In genomic region chr17:20611314-20611713, GRCh38 we compare ENCODE assay signal across 29 cellular contexts. TPM values are rescaled to one million over a fixed set of nuclear protein-coding genes. Genes with fewer than 3 reads are reported as not detected.
DNase-seq lines count a peak whose midpoint lies in the region; ATAC-seq, FAIRE-seq and TF ChIP-seq lines count a peak whose summit lies in the region.
"Had no signal": no experiment of that assay in that cellular context is flagged by ENCODE, and none has a peak within 500 bp of the region (broad histone marks: within the 10 kb centered on the region; RNA-seq: fewer than 3 reads in every experiment).

No MANE protein-coding gene starts in this region.

- peaks cover 4% of the 10 kb centered on the region in 2 experiments; a peak in 1 of 4 replicates for H3K4me1 Mint-ChIP-seq in H9
- H3K4me1 Mint-ChIP-seq: CD4-positive, alpha-beta memory T cell had no signal

- H3T11ph ChIP-seq in H9 (ENCODE audit: low read length), result no peak overlapping the region

- no CpG with 5 or more reads among the region's 7 CpGs for WGBS in H9 (ENCODE audit: extremely low coverage, insufficient read length, low lambda C conversion rate)

- H2AFZ ChIP-seq in H9 (ENCODE audit: low read length) (no peak overlapping the region), OCI-LY7 (ENCODE audit: low read length) (no peak overlapping the region)

- no peak overlapping the region for H3K9ac ChIP-seq in H9 (ENCODE audit: extremely low read depth, insufficient read length, low read length)

- CTCF ChIA-PET in OCI-LY7 (lab: Charles Lee; ENCODE audit: unreplicated experiment), result no interaction called here

- H4K20me1 ChIP-seq in H9 (ENCODE audit: control insufficient read depth, insufficient read depth, insufficient read length) (no peaks in the 10 kb centered on the region), OCI-LY7 (ENCODE audit: insufficient read depth, low read length) (no peaks in the 10 kb centered on the region)

- DNase-seq in H9, result peak; percentile 55
- DNase-seq in OCI-LY7 (ENCODE audit: low spot score), result peak; percentile 42
- no peak for DNase-seq in bronchial epithelial cell (ENCODE audit: low read depth)
- DNase-seq in left kidney (ENCODE audit: low read depth, low spot score), result peak; percentile 57
- no peak for DNase-seq in RKO (ENCODE audit: low spot score)
- DNase-seq in hypothalamus (lab: John Stamatoyannopoulos, UW), result no peak
- no peak for DNase-seq in COR-L47 (lab: John Stamatoyannopoulos, UW)
- DNase-seq: C1 segment of cervical spinal cord; Caco-2; CD4-positive, alpha-beta memory T cell; GOT3; Karpas-422; NCI-H1092 treated with DMSO at 0.1 percent for 48 hours; NCI-H1436; NCI-H187; NCI-H2081 treated with DMSO at 0.1 percent for 48 hours; NCI-H2171; NCI-H226; NCI-H524; NCI-H748 treated with DMSO at 0.1 percent for 48 hours; NK-92 treated with Interleukin-12 subunit alpha and Interleukin-12 subunit beta, amount 100 ng/mL, for 24 hours; SHP77 treated with DMSO at 0.1 percent for 48 hours; SW 1271 had no signal

- peak; percentile 80 for FAIRE-seq in bronchial epithelial cell (lab: Jason Lieb, UNC)
- FAIRE-seq: G401.6 had no signal

- H3K4me3 Mint-ChIP-seq in H9, result no peak overlapping the region
- H3K4me3 Mint-ChIP-seq: CD4-positive, alpha-beta memory T cell; IgD-negative memory B cell had no signal

- H3K23ac ChIP-seq in H9 (ENCODE audit: insufficient read length, low read depth, low read length), result no peak overlapping the region

- H3K56ac ChIP-seq in H9 (ENCODE audit: insufficient read length, low read depth, low read length), result no peak overlapping the region

- POLR2A ChIA-PET in OCI-LY7 (lab: Charles Lee), result no interaction called here

- H2BK15ac ChIP-seq in H9 (ENCODE audit: low read depth, low read length), result no peak overlapping the region

- H3K9me2 ChIP-seq in OCI-LY7 (ENCODE audit: insufficient read depth, low read length), result no peaks in the 10 kb centered on the region

- intact Hi-C loops in OCI-LY7 (cut with micrococcal nuclease; ENCODE audit: unreplicated experiment), result no loop called here

- H3K4me1 ChIP-seq in H9 (ENCODE audit: insufficient read depth, low read length) (no peaks in the 10 kb centered on the region), OCI-LY7 (ENCODE audit: insufficient read depth, low read length, poor library complexity, severe bottlenecking) (no peaks in the 10 kb centered on the region)
- H3K4me1 ChIP-seq: Caco-2 had no signal

- no peaks in the 10 kb centered on the region for H3K27me3 ChIP-seq in H9 (ENCODE audit: insufficient read depth, low read length)
- H3K27me3 ChIP-seq in bronchial epithelial cell (ENCODE audit: control insufficient read depth, insufficient read depth, low read length), result no peaks in the 10 kb centered on the region

- no peak overlapping the region for H4K5ac ChIP-seq in H9 (ENCODE audit: insufficient read length, low read depth, low read length)

- H2BK5ac ChIP-seq in H9 (ENCODE audit: insufficient read length, low read length), result no peak overlapping the region

- H3K36me3 Mint-ChIP-seq in H9 (ENCODE audit: insufficient read depth in 1 of 3, low read depth in 3 of 3), result no peaks in the 10 kb centered on the region
- H3K36me3 Mint-ChIP-seq: CD4-positive, alpha-beta memory T cell; IgD-negative memory B cell had no signal

- H3K9me3 ChIP-seq in H9 (ENCODE audit: control insufficient read depth, low read depth, low read length), result no peaks in the 10 kb centered on the region
- no peaks in the 10 kb centered on the region for H3K9me3 ChIP-seq in OCI-LY7 (ENCODE audit: low read length)
- H3K9me3 ChIP-seq: Caco-2 had no signal

- H3K4me3 ChIP-seq in OCI-LY7 (ENCODE audit: low read depth, low read length, poor library complexity, severe bottlenecking) (no peak overlapping the region), bronchial epithelial cell (ENCODE audit: low read depth, low read length) (no peak overlapping the region)

- no peaks in the 10 kb centered on the region; the same call in none of the 2 replicates for H3K27me3 Mint-ChIP-seq in H9 (ENCODE audit: low read depth)
- H3K27me3 Mint-ChIP-seq: CD4-positive, alpha-beta memory T cell had no signal

- no peak overlapping the region for H2BK120ac ChIP-seq in H9 (ENCODE audit: low read depth, low read length, poor library complexity, severe bottlenecking)

- no peaks in the 10 kb centered on the region for H3K79me1 ChIP-seq in H9 (ENCODE audit: insufficient read depth, low read depth, low read length, poor library complexity, severe bottlenecking)

- H3K23me2 ChIP-seq in H9 (ENCODE audit: insufficient read length, low read depth, low read length, poor library complexity, severe bottlenecking), result no peaks in the 10 kb centered on the region

- no peaks in the 10 kb centered on the region for H3K79me2 ChIP-seq in H9 (ENCODE audit: insufficient read depth, low read length)
- no peaks in the 10 kb centered on the region for H3K79me2 ChIP-seq in OCI-LY7 (ENCODE audit: insufficient read depth, low read depth, low read length)

- H2BK20ac ChIP-seq in H9 (ENCODE audit: low read depth, low read length, poor library complexity, severe bottlenecking), result no peak overlapping the region

- no peak overlapping the region for H3K4ac ChIP-seq in H9 (ENCODE audit: low read depth, low read length)

- H2BK12ac ChIP-seq in H9 (ENCODE audit: insufficient read length, low read depth, low read length), result no peak overlapping the region

- BruUV-seq in OCI-LY7 (replicated peaks; lab: Mats Ljungman, UMichigan), result no TSS peak

- H3K9me3 Mint-ChIP-seq in H9, result no peaks in the 10 kb centered on the region; a peak in 1 of 5 replicates
- H3K9me3 Mint-ChIP-seq: CD4-positive, alpha-beta memory T cell; IgD-negative memory B cell had no signal

- ATAC-seq in HG02610 (IDR thresholded peaks at IDR 0.05; ENCODE audit: unreplicated experiment), result no peak
- ATAC-seq: Panc1 had no signal

- no peak overlapping the region for H4K8ac ChIP-seq in H9 (replicated peaks; ENCODE audit: insufficient read length, low read depth, low read length)

- H3K27ac Mint-ChIP-seq in H9, result no peak overlapping the region
- H3K27ac Mint-ChIP-seq: IgD-negative memory B cell had no signal

- no peak overlapping the region for H3K14ac ChIP-seq in H9 (ENCODE audit: insufficient read depth, low read length)

- no peak overlapping the region for H4K91ac ChIP-seq in H9 (ENCODE audit: insufficient read length, low read depth, low read length)

- H3K18ac ChIP-seq in H9 (ENCODE audit: insufficient read length, low read depth, low read length), result no peak overlapping the region

- H2AK5ac ChIP-seq in H9 (ENCODE audit: insufficient read length, low read length), result no peak overlapping the region

- H3K27ac ChIP-seq in H9 (ENCODE audit: insufficient read length, low read depth, low read length), result no peak overlapping the region
- H3K27ac ChIP-seq in OCI-LY7 (ENCODE audit: low read depth, low read length, poor library complexity, severe bottlenecking), result no peak overlapping the region

- H3K36me3 ChIP-seq in OCI-LY7 (ENCODE audit: insufficient read depth, low read length) (no peaks in the 10 kb centered on the region), bronchial epithelial cell (ENCODE audit: control insufficient read depth, insufficient read depth, low read length) (no peaks in the 10 kb centered on the region)

- TF ChIP-seq CTCF in H9 (conservative IDR thresholded peaks at IDR 0.05), result no peak; the same call in 2 of the 3 replicates
- TF ChIP-seq CTCF in OCI-LY7 (conservative IDR thresholded peaks at IDR 0.05; ENCODE audit: low read length), result peak; percentile 27; the same call in 1 of the 2 replicates
- TF ChIP-seq CTCF in bronchial epithelial cell (IDR thresholded peaks at IDR 0.05; ENCODE audit: insufficient read depth, low read length, severe bottlenecking), result no peak

- no peak overlapping the region for H3K4me2 ChIP-seq in H9 (ENCODE audit: insufficient read depth, insufficient read length, low read length)
- no peak overlapping the region for H3K4me2 ChIP-seq in OCI-LY7 (ENCODE audit: low read length)

RNA-seq across cellular contexts. Expression of gene CDRT15L2, which starts 31.8 kb away (rescaled TPM):
- total RNA-seq in H9 (2021), result not detected in 2 replicates
- not detected in 2 replicates for total RNA-seq in OCI-LY7 (2014; rRNA removed; shearing (Covaris generic))
- total RNA-seq in OCI-LY7 (2022), result not detected in 2 replicates
- not detected in 2 replicates for total RNA-seq in bronchial epithelial cell
- total RNA-seq: A673; Caco-2; CD4-positive, alpha-beta memory T cell; M059J had no signal

Comparison
In these comparisons a context has a peak if more than half of its experiments do, and no peak if none do; other contexts are left out.
1. DNase-seq: peak in H9 (single experiment), OCI-LY7 (single experiment) and left kidney (single experiment); none in bronchial epithelial cell (single experiment), RKO (single experiment), hypothalamus (0 of 51) and COR-L47 (single experiment).